9 cellular contexts compared by ENCODE assay signal in genomic region chrX:20066968-20067708, GRCh38. TPM values are rescaled to one million over a fixed set of nuclear protein-coding genes. Genes with fewer than 3 reads are reported as not detected.
DNase-seq lines count a peak whose midpoint lies in the region; ATAC-seq and TF ChIP-seq lines count a peak whose summit lies in the region.
"Had no signal": no experiment of that assay in that cellular context is flagged by ENCODE, and none has a peak within 500 bp of the region (broad histone marks: within the 10 kb centered on the region; RNA-seq: fewer than 3 reads in every experiment).

No MANE protein-coding gene starts in this region.

- H2BK120ac ChIP-seq in IMR-90 (ENCODE audit: low read depth, low read length): peak overlapping the region; percentile 58; the same call in 1 of the 2 replicates
- no peak overlapping the region for H2BK120ac ChIP-seq in neuronal stem cell (ENCODE audit: low read depth, low read length)

- H3K27ac ChIP-seq in IMR-90 (ENCODE audit: insufficient read depth, low read length) (no peak overlapping the region), epithelial cell of prostate (peak overlapping the region; percentile 51), neuronal stem cell (replicated peaks; ENCODE audit: low read length) (no peak overlapping the region)

- H3K4ac ChIP-seq in IMR-90 (ENCODE audit: low read depth, low read length): 0 out of 2 replicates have a peak overlapping the region, but pooled peaks have one; percentile 33
- no peak overlapping the region for H3K4ac ChIP-seq in neuronal stem cell (ENCODE audit: low read length)

- H3K9ac ChIP-seq in IMR-90 (ENCODE audit: low read depth, low read length) (no peak overlapping the region), neuronal stem cell (ENCODE audit: low read depth, low read length, poor library complexity) (no peak overlapping the region)

- no TSS peak for BruUV-seq in IMR-90 (replicated peaks; lab: Mats Ljungman, UMichigan)

- POLR2A ChIA-PET in IMR-90 (lab: Charles Lee; ENCODE audit: unreplicated experiment): no interaction called here

- H3K4me1 ChIP-seq in IMR-90 (ENCODE audit: control insufficient read depth, insufficient read depth, low read length): peaks cover 2% of the 10 kb centered on the region
- H3K4me1 ChIP-seq in neuronal stem cell (ENCODE audit: control insufficient read depth in 2 of 2, insufficient read depth in 1 of 2, low read depth in 1 of 2, low read length in 2 of 2): no peaks in the 10 kb centered on the region

- 0 out of 2 replicates have a peak, but pooled peaks cover 3% of the 10 kb centered on the region for H3K9me1 ChIP-seq in IMR-90 (ENCODE audit: insufficient read depth, low read length)

- dilution Hi-C loops in IMR-90 (cut with HindIII; ENCODE audit: low sequenced_read_pairs, unreplicated experiment): no loop called here

- H4K5ac ChIP-seq in IMR-90 (ENCODE audit: low read depth, low read length): no peak overlapping the region

- H4K91ac ChIP-seq in IMR-90 (ENCODE audit: insufficient read depth, low read depth, low read length): no peak overlapping the region
- H4K91ac ChIP-seq in neuronal stem cell (ENCODE audit: low read depth, low read length, poor library complexity): no peak overlapping the region

- H4K20me1 ChIP-seq in IMR-90 (ENCODE audit: insufficient read depth, low read length): 0 out of 2 replicates have a peak, but pooled peaks cover 3% of the 10 kb centered on the region

- no peak overlapping the region for H3K56ac ChIP-seq in IMR-90 (ENCODE audit: extremely low read depth, insufficient read depth, low read length)

- H2BK5ac ChIP-seq in IMR-90 (ENCODE audit: low read depth, low read length, poor library complexity, severe bottlenecking) (no peak overlapping the region), neuronal stem cell (ENCODE audit: low read length) (no peak overlapping the region)

- DNase-seq in DMS 273 treated with DMSO at 0.1 percent for 48 hours (lab: John Stamatoyannopoulos, UW): peak; percentile 31
- DNase-seq in IMR-90: peak; percentile 70
- DNase-seq in SK-MEL-5 (ENCODE audit: low read depth, low spot score): peak; percentile 61
- no peak for DNase-seq in epithelial cell of prostate (ENCODE audit: low read depth, low spot score)
- DNase-seq in neuronal stem cell (ENCODE audit: low spot score): no peak
- DNase-seq in NK-92 treated with Interleukin-12 subunit alpha and Interleukin-12 subunit beta, amount 100 ng/mL, for 24 hours (lab: John Stamatoyannopoulos, UW): no peak
- DNase-seq: activated T-cell treated with anti-CD3 and anti-CD28 coated beads, Interleukin-2, amount 50 U/mL, for 4 hours had no signal

- H2AK5ac ChIP-seq in IMR-90 (ENCODE audit: low read depth, low read length): no peak overlapping the region; the same call in 1 of the 2 replicates
- H2AK5ac ChIP-seq in neuronal stem cell (ENCODE audit: low read depth, low read length): no peak overlapping the region

- peak; percentile 75 for TF ChIP-seq RAD21 in IMR-90 (IDR thresholded peaks at IDR 0.05; ENCODE audit: low read length)

- H4K8ac ChIP-seq in IMR-90 (ENCODE audit: low read depth in 2 of 2, low read length in 2 of 2) (peak overlapping the region in 1 of 2 experiments; percentile 37; a peak in 1 of 4 replicates), neuronal stem cell (ENCODE audit: low read depth, low read length) (no peak overlapping the region)

- no peak overlapping the region for H2BK12ac ChIP-seq in neuronal stem cell (ENCODE audit: low read length)

- TF ChIP-seq CTCF in IMR-90 (conservative IDR thresholded peaks at IDR 0.05; ENCODE audit: low read depth, low read length): peak; percentile 64

- ATAC-seq in GM18909 (IDR thresholded peaks at IDR 0.05; ENCODE audit: poor library complexity, unreplicated experiment) (peak; percentile 76), IMR-90 (ENCODE audit: low read depth) (peak; percentile 85), GM19455 (IDR thresholded peaks at IDR 0.05; ENCODE audit: unreplicated experiment) (no peak)

- H3K4me3 ChIP-seq in IMR-90 (ENCODE audit: insufficient read depth, low read depth, low read length) (no peak overlapping the region), neuronal stem cell (ENCODE audit: low read length in 2 of 2) (no peak overlapping the region)

- CTCF ChIA-PET in IMR-90 (lab: Yijun Ruan, JAX): interaction anchor here (2.2 kb wide), 1 partner anchor 162 kb away, joined by 6 read pairs; no protein-coding TSS in a partner anchor

- peak overlapping the region; percentile 45 for H3K4me2 ChIP-seq in IMR-90 (ENCODE audit: low read depth, low read length)
- H3K4me2 ChIP-seq in neuronal stem cell (ENCODE audit: insufficient read depth, low read length, poor library complexity, severe bottlenecking): no peak overlapping the region

- H3K79me1 ChIP-seq in IMR-90 (ENCODE audit: low read depth in 1 of 2, low read length in 2 of 2) (no peaks in the 10 kb centered on the region), neuronal stem cell (ENCODE audit: low read depth, low read length) (no peaks in the 10 kb centered on the region)

- H3K27me3 ChIP-seq in IMR-90 (ENCODE audit: control insufficient read depth, insufficient read depth, low read length) (peaks cover 6% of the 10 kb centered on the region), neuronal stem cell (ENCODE audit: control insufficient read depth in 3 of 3, insufficient read depth in 3 of 3, low read depth in 1 of 3, low read length in 3 of 3) (peaks cover 0 to 6% (median 0%) of the 10 kb centered on the region in 3 experiments)

- in situ Hi-C loops in IMR-90 (cut with MboI; ENCODE audit: low sequenced_read_pairs) (loop anchor here (25.0 kb wide), 1 partner anchor 680 kb away; no protein-coding TSS in a partner anchor), SK-MEL-5 (cut with HindIII; ENCODE audit: low pct_unique_long_range_greater_than_20kb, low sequenced_read_pairs) (no loop called here)

- H3K14ac ChIP-seq in IMR-90 (replicated peaks; ENCODE audit: low read depth, low read length) (no peak overlapping the region), neuronal stem cell (ENCODE audit: low read length) (no peak overlapping the region)

- peak overlapping the region; percentile 33; the same call in 1 of the 2 replicates for H2BK20ac ChIP-seq in IMR-90 (ENCODE audit: low read depth, low read length)

- 39% methylated on average over 3 of the region's 6 CpGs; no CpG with 5 or more reads in 1 of the 2 experiments for WGBS in IMR-90 (ENCODE audit: extremely low coverage in 2 of 2, insufficient read length in 1 of 2), 2 experiments
- no CpG with 5 or more reads among the region's 6 CpGs for WGBS in neuronal stem cell (ENCODE audit: extremely low coverage in 2 of 2, insufficient read length in 2 of 2, insufficient replicate concordance in 1 of 2), 2 donors

- H2BK15ac ChIP-seq in IMR-90 (ENCODE audit: low read depth, low read length) (no peak overlapping the region), neuronal stem cell (ENCODE audit: low read length) (no peak overlapping the region)

- intact Hi-C loops in IMR-90 (cut with micrococcal nuclease): loop anchor here (1.0 to 10.0 kb wide), 5 partner anchors 76 to 692 kb away; partner anchors contain the start of gene BCLAF3

- H2AFZ ChIP-seq in IMR-90 (replicated peaks; ENCODE audit: low read length, poor library complexity) (peak overlapping the region; percentile 76), neuronal stem cell (ENCODE audit: low read length) (peak overlapping the region; percentile 81)

- no peak for TF ChIP-seq POLR2A in IMR-90 (IDR thresholded peaks at IDR 0.05; ENCODE audit: low read depth, low read length)

- H3K23ac ChIP-seq in IMR-90 (ENCODE audit: low read depth, low read length) (no peak overlapping the region), neuronal stem cell (ENCODE audit: low read depth, low read length, poor library complexity) (no peak overlapping the region)

- H2AK9ac ChIP-seq in IMR-90 (replicated peaks; ENCODE audit: low read depth, low read length, poor library complexity): no peak overlapping the region

- H3K9me3 ChIP-seq in IMR-90 (ENCODE audit: control insufficient read depth, insufficient read depth, low read length) (no peaks in the 10 kb centered on the region), neuronal stem cell (replicated peaks in 1 of 2; ENCODE audit: control insufficient read depth in 2 of 2, insufficient read depth in 1 of 2, low read depth in 1 of 2, low read length in 2 of 2) (no peaks in the 10 kb centered on the region)

- H3K18ac ChIP-seq in IMR-90 (ENCODE audit: low read depth, low read length) (no peak overlapping the region), neuronal stem cell (ENCODE audit: low read length) (no peak overlapping the region)

- H3K36me3 ChIP-seq in IMR-90 (ENCODE audit: control insufficient read depth, insufficient read depth, low read length) (no peaks in the 10 kb centered on the region), neuronal stem cell (replicated peaks in 1 of 2; ENCODE audit: control insufficient read depth in 2 of 2, insufficient read depth in 2 of 2, low read length in 2 of 2) (no peaks in the 10 kb centered on the region)

TF ChIP-seq in IMR-90, 13 proteins besides CTCF, POLR2A, EP300 and RAD21:
- TF ChIP-seq RFX5 (IDR thresholded peaks at IDR 0.05; ENCODE audit: low read depth, low read length) (no peak), SMC3 (IDR thresholded peaks at IDR 0.05; ENCODE audit: low read depth, low read length) (peak; percentile 49)
TF ChIP-seq in IMR-90: peak in this region for 1.

RNA-seq across cellular contexts. Expression of gene MAP7D2, which starts 49.6 kb away (rescaled TPM):
- total RNA-seq in IMR-90 (2012; rRNA removed): under 0.01 and 0.18 TPM in 2 replicates
- 0.19 and 0.32 TPM in 2 replicates for polyA plus RNA-seq in IMR-90 (2012; rRNA removed)
- 0.14 and 0.20 TPM in 2 replicates for polyA plus RNA-seq in IMR-90 (2012; cell fraction: cytosol; rRNA removed)
- 0.20 and 0.41 TPM in 2 replicates for polyA plus RNA-seq in IMR-90 (2012; cell fraction: nucleus; rRNA removed; ENCODE audit: low replicate concordance)
- 1.9 and 3.5 TPM in 2 replicates for total RNA-seq in SK-MEL-5 (2014; rRNA removed; shearing (Covaris generic))
- polyA plus RNA-seq in SK-MEL-5 (2015; cell fraction: cytosol; rRNA removed): 1.6 and 2.0 TPM in 2 replicates
- polyA plus RNA-seq in SK-MEL-5 (2015; cell fraction: nucleus; rRNA removed): 1.4 and 2.4 TPM in 2 replicates
- 1.8 TPM for polyA plus RNA-seq in neuronal stem cell (2013, experiment 1 of 2)
- 2.1 TPM for polyA plus RNA-seq in neuronal stem cell (2013, experiment 2 of 2)

Comparison
In these comparisons a context has a peak if more than half of its experiments do, and no peak if none do; other contexts are left out.
1. DNase-seq: peak in DMS 273 treated with DMSO at 0.1 percent for 48 hours (single experiment), IMR-90 (single experiment) and SK-MEL-5 (single experiment); none in epithelial cell of prostate (single experiment), neuronal stem cell (single experiment) and NK-92 treated with Interleukin-12 subunit alpha and Interleukin-12 subunit beta, amount 100 ng/mL, for 24 hours (single experiment).